Comparison of ENCODE assay signal across 10 cellular contexts in the genomic region with DNA sequence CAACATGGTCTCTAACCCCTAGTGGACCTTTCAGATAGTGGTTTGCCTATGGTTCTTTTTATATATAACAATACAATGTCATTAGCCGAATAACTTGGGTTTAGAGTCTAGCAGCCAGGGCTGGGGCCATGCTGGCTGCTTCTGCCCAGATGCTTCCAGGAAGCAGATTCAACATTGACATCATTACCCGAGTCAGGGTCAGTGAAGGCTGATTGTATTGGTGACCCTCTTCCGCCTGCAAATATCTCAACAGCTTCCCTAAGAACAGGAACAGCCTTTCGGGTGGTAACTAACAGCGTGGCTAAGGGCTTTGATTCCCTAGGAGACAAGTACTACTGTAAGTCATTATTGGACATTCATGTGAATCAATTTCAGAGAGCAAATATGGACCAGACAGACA.
DNase-seq lines count a peak whose midpoint lies in the region; ATAC-seq, FAIRE-seq and TF ChIP-seq lines count a peak whose summit lies in the region.
"Had no signal": no experiment of that assay in that cellular context is flagged by ENCODE, and none has a peak within 500 bp of the region (broad histone marks: within the 10 kb centered on the region; RNA-seq: fewer than 3 reads in every experiment).

No MANE protein-coding gene starts in this region.

- H3K4me2 ChIP-seq in endothelial cell of umbilical vein (ENCODE audit: insufficient read depth, low read length) = peak overlapping the region; percentile 31
- peak overlapping the region; percentile 23 for H3K4me2 ChIP-seq in parathyroid adenoma (ENCODE audit: low read length)

- no TSS peak for BruUV-seq in endothelial cell of umbilical vein (replicated peaks; lab: Mats Ljungman, UMichigan)

- H3K9ac ChIP-seq in endothelial cell of umbilical vein (replicated peaks; ENCODE audit: extremely low read depth, insufficient read depth, low read length) (no peak overlapping the region), parathyroid adenoma (no peak overlapping the region)

- H3K79me2 ChIP-seq in endothelial cell of umbilical vein (ENCODE audit: control insufficient read depth, insufficient read depth, low read length) (no peaks in the 10 kb centered on the region), parathyroid adenoma (no peaks in the 10 kb centered on the region)

- TF ChIP-seq CTCF in endothelial cell of umbilical vein (IDR thresholded peaks at IDR 0.05; ENCODE audit: extremely low read depth in 1 of 2, insufficient read depth in 1 of 2, low read depth in 1 of 2, low read length in 2 of 2) (no peak), parathyroid adenoma (IDR thresholded peaks at IDR 0.05) (no peak)

- ATAC-seq in GM19463 (IDR thresholded peaks at IDR 0.05; ENCODE audit: unreplicated experiment) (peak; percentile 19), GM21576 (IDR thresholded peaks at IDR 0.05; ENCODE audit: unreplicated experiment) (no peak)

- H3K4me3 ChIP-seq in endothelial cell of umbilical vein (replicated peaks in 1 of 3; ENCODE audit: insufficient read depth in 1 of 3, low read depth in 1 of 3, low read length in 3 of 3) = no peak overlapping the region
- H3K4me3 ChIP-seq in parathyroid adenoma (ENCODE audit: low read depth, low read length) = no peak overlapping the region

- TF ChIP-seq POLR2A in endothelial cell of umbilical vein (IDR thresholded peaks at IDR 0.05; ENCODE audit: low read depth, low read length) = no peak

- intact Hi-C loops in endothelial cell of umbilical vein (cut with micrococcal nuclease) = no loop called here

- CTCF ChIA-PET in endothelial cell of umbilical vein (lab: Charles Lee) = interaction anchor here (0.7 to 1.2 kb wide), 3 partner anchors 9 to 527 kb away, joined by 3 to 8 read pairs (median 5); no protein-coding TSS in a partner anchor

- DNase-seq in NCI-H2227 treated with DMSO at 0.1 percent for 48 hours (lab: John Stamatoyannopoulos, UW) (peak; percentile 92), endothelial cell of umbilical vein (ENCODE audit: low read depth, low spot score) (no peak), NCI-H510A treated with DMSO at 0.1 percent for 48 hours (lab: John Stamatoyannopoulos, UW) (no peak), anterior cingulate cortex (lab: John Stamatoyannopoulos, UW) (no peak)
- DNase-seq: activated T-cell treated with anti-CD3 and anti-CD28 coated beads, Interleukin-2, amount 50 U/mL, for 24 hours; NK-92 treated with Interleukin-12 subunit alpha and Interleukin-12 subunit beta, amount 100 ng/mL, for 24 hours had no signal

- dilution Hi-C loops in endothelial cell of umbilical vein (cut with MboI; ENCODE audit: extremely low pct_ligation_motif_present, low sequenced_read_pairs) = no loop called here

- H3K9me1 ChIP-seq in endothelial cell of umbilical vein (replicated peaks; ENCODE audit: control insufficient read depth, extremely low read depth, insufficient read depth, low read length) = no peaks in the 10 kb centered on the region

- H2AFZ ChIP-seq in endothelial cell of umbilical vein (ENCODE audit: low read depth, low read length) = peak overlapping the region; percentile 64
- peak overlapping the region; percentile 64 for H2AFZ ChIP-seq in parathyroid adenoma

- H3K4me1 ChIP-seq in endothelial cell of umbilical vein (ENCODE audit: control insufficient read depth, extremely low read depth, insufficient read depth, low read length) (no peaks in the 10 kb centered on the region), parathyroid adenoma (no peaks in the 10 kb centered on the region)

- no peak for FAIRE-seq in endothelial cell of umbilical vein (lab: Jason Lieb, UNC)

- no peaks in the 10 kb centered on the region for H3K9me3 ChIP-seq in endothelial cell of umbilical vein (replicated peaks; ENCODE audit: control insufficient read depth, insufficient read depth, low read length)
- H3K9me3 ChIP-seq in parathyroid adenoma (ENCODE audit: control insufficient read depth, low read length) = no peaks in the 10 kb centered on the region

- H3K27ac ChIP-seq in endothelial cell of umbilical vein (ENCODE audit: insufficient read depth, low read depth, low read length) (no peak overlapping the region), parathyroid adenoma (no peak overlapping the region)
- H3K27ac ChIP-seq: HL-60 had no signal

- H3K36me3 ChIP-seq in endothelial cell of umbilical vein (ENCODE audit: control insufficient read depth in 2 of 2, extremely low read depth in 1 of 2, insufficient read depth in 2 of 2, low read length in 2 of 2) = no peaks in the 10 kb centered on the region
- no peaks in the 10 kb centered on the region for H3K36me3 ChIP-seq in parathyroid adenoma (ENCODE audit: control insufficient read depth, insufficient read depth, low read length)

- H3K27me3 ChIP-seq in endothelial cell of umbilical vein (ENCODE audit: control insufficient read depth in 2 of 2, insufficient read depth in 2 of 2, low read length in 2 of 2) = no peaks in the 10 kb centered on the region
- H3K27me3 ChIP-seq in parathyroid adenoma (ENCODE audit: control insufficient read depth, insufficient read depth, low read length) = no peaks in the 10 kb centered on the region

- no peaks in the 10 kb centered on the region for H4K20me1 ChIP-seq in endothelial cell of umbilical vein (replicated peaks; ENCODE audit: control insufficient read depth, extremely low read depth, insufficient read depth, low read length)

- POLR2A ChIA-PET in endothelial cell of umbilical vein (lab: Charles Lee) = no interaction called here

TF ChIP-seq in endothelial cell of umbilical vein, 7 proteins besides CTCF, POLR2A, EP300 and RAD21:
- no peak for TF ChIP-seq GATA2 (IDR thresholded peaks at IDR 0.05; ENCODE audit: insufficient read depth, insufficient read length, low read depth, low read length)
- TF ChIP-seq MAX (IDR thresholded peaks at IDR 0.05; ENCODE audit: insufficient read depth, insufficient read length) = no peak
- TF ChIP-seq MYC (IDR thresholded peaks at IDR 0.05; ENCODE audit: low read depth, low read length) = no peak
- TF ChIP-seq FOS (IDR thresholded peaks at IDR 0.05; ENCODE audit: borderline replicate concordance, insufficient read depth, low read length) = no peak
- TF ChIP-seq JUN (IDR thresholded peaks at IDR 0.05; ENCODE audit: borderline replicate concordance, insufficient read depth, insufficient read length, low read depth) = no peak
- no peak for TF ChIP-seq POLR2AphosphoS5 (IDR thresholded peaks at IDR 0.05; ENCODE audit: insufficient read depth, low read depth, low read length)
- no peak for TF ChIP-seq EZH2 (IDR thresholded peaks at IDR 0.05; ENCODE audit: borderline replicate concordance, low read depth, low read length, severe bottlenecking)
